1 cellular context compared by ENCODE assay signal in genomic region chr14:100391777-100392176, GRCh38.
TF ChIP-seq lines count a peak whose summit lies in the region.

No MANE protein-coding gene starts in this region.

TF ChIP-seq in SK-N-SH, 30 proteins besides CTCF, POLR2A, EP300 and RAD21:
- TF ChIP-seq TCF12 (IDR thresholded peaks at IDR 0.05) (peak; percentile 64; the same call in 1 of the 2 replicates), YY1 (IDR thresholded peaks at IDR 0.05; ENCODE audit: low read depth) (no peak), FOXM1 (IDR thresholded peaks at IDR 0.05; ENCODE audit: low read depth) (no peak), CHD2 (IDR thresholded peaks at IDR 0.05; ENCODE audit: low read length, partially characterized antibody) (peak; percentile 30)
